In genomic region chr11:119676461-119677020, GRCh38 we compare ENCODE assay signal across 20 cellular contexts. TPM values are rescaled to one million over a fixed set of nuclear protein-coding genes. Genes with fewer than 3 reads are reported as not detected.
A peak's percentile ranks its signal among the peaks of the same experiment; 100 is the strongest.
DNase-seq lines count a peak whose midpoint lies in the region; ATAC-seq and TF ChIP-seq lines count a peak whose summit lies in the region.
"Had no signal": no experiment of that assay in that cellular context is flagged by ENCODE, and none has a peak within 500 bp of the region (broad histone marks: within the 10 kb centered on the region; RNA-seq: fewer than 3 reads in every experiment).

No MANE protein-coding gene starts in this region.

- peaks cover 22% of the 10 kb centered on the region for H3F3A ChIP-seq in SU-DHL-6 (ENCODE audit: insufficient read depth)

- no peak overlapping the region for H3K4me2 ChIP-seq in SU-DHL-6 (ENCODE audit: low read depth, low read length, poor library complexity, severe bottlenecking)
- peak overlapping the region; percentile 23 for H3K4me2 ChIP-seq in osteoblast (ENCODE audit: insufficient read depth, low read length)

- H3K9me2 ChIP-seq in SU-DHL-6 (replicated peaks; ENCODE audit: insufficient read depth, low read length), result no peaks in the 10 kb centered on the region

- no peak overlapping the region for H3K9ac ChIP-seq in SU-DHL-6 (ENCODE audit: low read length)

- H3K4me3 ChIP-seq in SU-DHL-6 (ENCODE audit: insufficient read depth, low read length, poor library complexity, severe bottlenecking) (no peak overlapping the region), osteoblast (ENCODE audit: insufficient read depth, low read length) (no peak overlapping the region), ovary (no peak overlapping the region)
- H3K4me3 ChIP-seq: MG63, testis had no signal

- no peak for TF ChIP-seq POLR2A in ovary (IDR thresholded peaks at IDR 0.05)

- TF ChIP-seq EP300 in ovary (IDR thresholded peaks at IDR 0.05), result no peak

- H3K4me1 ChIP-seq in osteoblast (ENCODE audit: insufficient read depth, low read length), result peaks cover 17% of the 10 kb centered on the region
- peaks cover 5% of the 10 kb centered on the region for H3K4me1 ChIP-seq in ovary (ENCODE audit: insufficient read depth)

- H3K9me3 ChIP-seq in SU-DHL-6 (ENCODE audit: insufficient read depth, low read length) (peaks cover 9% of the 10 kb centered on the region; the same call in 1 of the 2 replicates), osteoblast (ENCODE audit: low read depth, low read length) (no peaks in the 10 kb centered on the region), ovary (no peaks in the 10 kb centered on the region)
- H3K9me3 ChIP-seq: BE2C, MG63, testis had no signal

- H3K27me3 ChIP-seq in SU-DHL-6 (ENCODE audit: low read length) (no peaks in the 10 kb centered on the region), osteoblast (ENCODE audit: insufficient read depth, low read length) (no peaks in the 10 kb centered on the region), ovary (no peaks in the 10 kb centered on the region)
- H3K27me3 ChIP-seq: BE2C, MG63, testis had no signal

- H3K79me2 ChIP-seq in SU-DHL-6 (ENCODE audit: insufficient read depth, low read length) (no peaks in the 10 kb centered on the region), osteoblast (ENCODE audit: insufficient read depth, low read length) (no peaks in the 10 kb centered on the region)

- H3K27ac ChIP-seq in SU-DHL-6 (ENCODE audit: low read depth, low read length) (peak overlapping the region; percentile 98), epithelial cell of prostate (peak overlapping the region; percentile 31), osteoblast (ENCODE audit: low read depth, low read length) (no peak overlapping the region), ovary (no peak overlapping the region)
- H3K27ac ChIP-seq: testis had no signal

- H4K20me1 ChIP-seq in SU-DHL-6 (ENCODE audit: low read depth, low read length) (no peaks in the 10 kb centered on the region), osteoblast (ENCODE audit: insufficient read depth, low read length) (no peaks in the 10 kb centered on the region)

- no peak overlapping the region for H2AFZ ChIP-seq in SU-DHL-6 (ENCODE audit: low read depth, low read length, severe bottlenecking)
- no peak overlapping the region for H2AFZ ChIP-seq in osteoblast (ENCODE audit: low read length)

- 78 to 88% (median 82%) methylated on average over 10 of the region's 10 CpGs for WGBS in ovary, 3 donors

- intact Hi-C loops in ovary (cut with DNase I), result no loop called here

- H3K36me3 ChIP-seq in SU-DHL-6 (ENCODE audit: low read length), result peaks cover 10% of the 10 kb centered on the region
- H3K36me3 ChIP-seq in osteoblast (ENCODE audit: insufficient read depth, low read length), result no peaks in the 10 kb centered on the region
- no peaks in the 10 kb centered on the region for H3K36me3 ChIP-seq in ovary

- DNase-seq in HCEC 1CT, result peak; percentile 62
- no peak for DNase-seq in epithelial cell of prostate (ENCODE audit: low read depth, low spot score)
- no peak for DNase-seq in osteoblast (ENCODE audit: insufficient read length, low spot score, missing footprints)
- no peak for DNase-seq in NCI-H226
- no peak for DNase-seq in ovary
- no peak for DNase-seq in SKM-1 treated with dmso at 0.1 percent for 144 hours (lab: John Stamatoyannopoulos, UW; ENCODE audit: unreplicated experiment)
- DNase-seq: activated CD4-positive, CD25-positive, alpha-beta regulatory T cell; BE2C; DMS 273 treated with DMSO at 0.1 percent for 48 hours; left cardiac atrium; MG63; NCI-H2029 treated with DMSO at 0.1 percent for 48 hours; NCI-H526 treated with DMSO at 0.1 percent for 48 hours; occipital lobe; stimulated activated CD4-positive, alpha-beta T cell treated with anti-CD3 and anti-CD28 coated beads, Interleukin-4, amount 100 ng/mL, for 4 hours; T-cell; testis had no signal

- TF ChIP-seq CTCF in SU-DHL-6 (IDR thresholded peaks at IDR 0.05; ENCODE audit: insufficient read depth, low read length, poor library complexity, severe bottlenecking) (no peak), osteoblast (IDR thresholded peaks at IDR 0.05; ENCODE audit: extremely low read depth, low read depth, low read length) (no peak), ovary (IDR thresholded peaks at IDR 0.05) (no peak)

- ATAC-seq in HG02588 (IDR thresholded peaks at IDR 0.05; ENCODE audit: unreplicated experiment), result no peak
- ATAC-seq: activated T-helper 17 cell treated with anti-CD3 and anti-CD28 coated beads, Interleukin-2, amount 50 U/mL, for 72 hours; left cardiac atrium; T-cell had no signal

RNA-seq across cellular contexts. Expression of gene NECTIN1, which starts 52.5 kb away (rescaled TPM):
- 4.1 and 5.8 TPM in 2 replicates for total RNA-seq in osteoblast
- total RNA-seq in ovary, result 10 to 100 TPM in 1 of 7 donors, 1 to 10 TPM in 6; 1.5 to 12.1 (median 6.3) TPM
- 1 to 10 TPM; 3.8 to 4.2 TPM for polyA plus RNA-seq in ovary

Comparison
In these comparisons a context has a peak if more than half of its experiments do, and no peak if none do; other contexts are left out.
1. H3K27ac ChIP-seq: peak in SU-DHL-6 (single experiment) and epithelial cell of prostate (single experiment); none in osteoblast (single experiment) and ovary (0 of 2).